13 cellular contexts compared by ENCODE assay signal in genomic region chr17:5582177-5582885, GRCh38. TPM values are rescaled to one million over a fixed set of nuclear protein-coding genes. Genes with fewer than 3 reads are reported as not detected.
DNase-seq lines count a peak whose midpoint lies in the region; ATAC-seq and TF ChIP-seq lines count a peak whose summit lies in the region.
"Had no signal": no experiment of that assay in that cellular context is flagged by ENCODE, and none has a peak within 500 bp of the region (broad histone marks: within the 10 kb centered on the region; RNA-seq: fewer than 3 reads in every experiment).

No MANE protein-coding gene starts in this region.

- H3K27ac ChIP-seq in subcutaneous abdominal adipose tissue (ENCODE audit: low read depth, low read length) (no peak overlapping the region), prostate gland (no peak overlapping the region)
- H3K27ac ChIP-seq: ovary, SJCRH30 had no signal

- no peak for DNase-seq in activated naive CD4-positive, alpha-beta T cell (lab: John Stamatoyannopoulos, UW)
- no peak for DNase-seq in activated naive CD4-positive, alpha-beta T cell treated with anti-CD3 and anti-CD28 coated beads, Interleukin-2, amount 50 U/mL, for 72 hours (ENCODE audit: low spot score in 2 of 2)
- DNase-seq in immature natural killer cell (peak in 1 of 3 donors; percentile 13), prostate gland (ENCODE audit: low spot score) (no peak), HuH-7 (ENCODE audit: low spot score) (no peak)
- DNase-seq: BE2C, GDM1, NCI-H2081, ovary, SJCRH30 had no signal

- peaks cover 29% of the 10 kb centered on the region for H3K36me3 Mint-ChIP-seq in activated naive CD4-positive, alpha-beta T cell treated with anti-CD3 and anti-CD28 coated beads, Interleukin-2, amount 50 U/mL, for 24 hours
- H3K36me3 Mint-ChIP-seq in activated naive CD4-positive, alpha-beta T cell treated with anti-CD3 and anti-CD28 coated beads, Interleukin-2, amount 50 U/mL, for 72 hours = peaks cover 13 to 41% of the 10 kb centered on the region in 2 donors
- peaks cover 21 to 38% (median 21%) of the 10 kb centered on the region in 3 donors for H3K36me3 Mint-ChIP-seq in immature natural killer cell

- H3K27me3 Mint-ChIP-seq in activated naive CD4-positive, alpha-beta T cell treated with anti-CD3 and anti-CD28 coated beads, Interleukin-2, amount 50 U/mL, for 24 hours = no peaks in the 10 kb centered on the region
- peaks cover 2 to 4% (median 3%) of the 10 kb centered on the region in 3 donors for H3K27me3 Mint-ChIP-seq in immature natural killer cell (ENCODE audit: low read depth in 3 of 3)

- H3K4me3 Mint-ChIP-seq in activated naive CD4-positive, alpha-beta T cell treated with anti-CD3 and anti-CD28 coated beads, Interleukin-2, amount 50 U/mL, for 24 hours = peak overlapping the region; percentile 93
- peak overlapping the region; percentile 93 to 99 (median 97) for H3K4me3 Mint-ChIP-seq in immature natural killer cell

- 84% methylated on average over 9 of the region's 9 CpGs for WGBS in prostate gland

- TF ChIP-seq POLR2A in prostate gland (IDR thresholded peaks at IDR 0.05) = no peak

- no peaks in the 10 kb centered on the region for H3K9me3 Mint-ChIP-seq in activated naive CD4-positive, alpha-beta T cell treated with anti-CD3 and anti-CD28 coated beads, Interleukin-2, amount 50 U/mL, for 24 hours
- peaks cover 0 to 5% of the 10 kb centered on the region in 2 donors for H3K9me3 Mint-ChIP-seq in activated naive CD4-positive, alpha-beta T cell treated with anti-CD3 and anti-CD28 coated beads, Interleukin-2, amount 50 U/mL, for 72 hours
- no peaks in the 10 kb centered on the region for H3K9me3 Mint-ChIP-seq in immature natural killer cell

- H3K4me3 ChIP-seq in subcutaneous abdominal adipose tissue (ENCODE audit: low read depth in 1 of 5, low read length in 5 of 5) (peak overlapping the region in 3 of 5 donors; percentile 75 to 93 (median 92)), prostate gland (no peak overlapping the region)
- H3K4me3 ChIP-seq: ovary, SJCRH30 had no signal

- H3K9ac ChIP-seq in subcutaneous abdominal adipose tissue (ENCODE audit: low read length in 5 of 5) = peak overlapping the region in 2 of 5 donors; percentile 86 to 96

- H3K4me1 Mint-ChIP-seq in activated naive CD4-positive, alpha-beta T cell treated with anti-CD3 and anti-CD28 coated beads, Interleukin-2, amount 50 U/mL, for 24 hours = peaks cover 73% of the 10 kb centered on the region
- H3K4me1 Mint-ChIP-seq in immature natural killer cell = peaks cover 78 to 86% of the 10 kb centered on the region in 2 donors

- no peak for ATAC-seq in activated naive CD4-positive, alpha-beta T cell treated with anti-CD3 and anti-CD28 coated beads, Interleukin-2, amount 50 U/mL, for 72 hours
- ATAC-seq in HG03521 (IDR thresholded peaks at IDR 0.05; ENCODE audit: unreplicated experiment) = no peak

- peaks cover 5 to 24% (median 15%) of the 10 kb centered on the region in 5 donors for H3K36me3 ChIP-seq in subcutaneous abdominal adipose tissue (ENCODE audit: control insufficient read depth in 5 of 5, insufficient read depth in 5 of 5, low read length in 5 of 5)
- H3K36me3 ChIP-seq in prostate gland = no peaks in the 10 kb centered on the region
- H3K36me3 ChIP-seq: BE2C, ovary, SJCRH30 had no signal

- intact Hi-C loops in prostate gland (cut with DNase I) = no loop called here

- H3K27ac Mint-ChIP-seq in activated naive CD4-positive, alpha-beta T cell treated with anti-CD3 and anti-CD28 coated beads, Interleukin-2, amount 50 U/mL, for 24 hours = peak overlapping the region; percentile 76
- peak overlapping the region; percentile 8 to 98 for H3K27ac Mint-ChIP-seq in activated naive CD4-positive, alpha-beta T cell treated with anti-CD3 and anti-CD28 coated beads, Interleukin-2, amount 50 U/mL, for 72 hours
- peak overlapping the region; percentile 92 to 99 (median 96) for H3K27ac Mint-ChIP-seq in immature natural killer cell

- H3K9me3 ChIP-seq in subcutaneous abdominal adipose tissue (ENCODE audit: control insufficient read depth in 5 of 5, low read length in 5 of 5) (no peaks in the 10 kb centered on the region), prostate gland (no peaks in the 10 kb centered on the region)
- H3K9me3 ChIP-seq: BE2C, ovary, SJCRH30 had no signal

- H3K4me1 ChIP-seq in subcutaneous abdominal adipose tissue (ENCODE audit: control insufficient read depth in 5 of 5, insufficient read depth in 5 of 5, low read length in 5 of 5) = peaks cover 7 to 65% (median 43%) of the 10 kb centered on the region in 5 donors
- H3K4me1 ChIP-seq in prostate gland (replicated peaks) = no peaks in the 10 kb centered on the region
- H3K4me1 ChIP-seq: BE2C had no signal

- TF ChIP-seq CTCF in prostate gland (IDR thresholded peaks at IDR 0.05) = no peak

- H3K27me3 ChIP-seq in subcutaneous abdominal adipose tissue (ENCODE audit: control insufficient read depth in 5 of 5, insufficient read depth in 4 of 5, low read length in 5 of 5) = no peaks in the 10 kb centered on the region
- no peaks in the 10 kb centered on the region for H3K27me3 ChIP-seq in prostate gland (replicated peaks; ENCODE audit: insufficient read depth)
- H3K27me3 ChIP-seq: BE2C, ovary, SJCRH30 had no signal

RNA-seq across cellular contexts. Expression of gene NLRP1, which starts 2.0 kb away (rescaled TPM):
- total RNA-seq in activated naive CD4-positive, alpha-beta T cell treated with anti-CD3 and anti-CD28 coated beads, Interleukin-2, amount 50 U/mL, for 72 hours = 10 to 100 TPM; 47.0 to 55.1 TPM
- 10 to 100 TPM in 2 of 3 donors, 1 to 10 TPM in 1; 7.9 to 31.7 (median 10.5) TPM for polyA plus RNA-seq in immature natural killer cell
- total RNA-seq in prostate gland = 10 to 100 TPM; 10.7 to 29.9 TPM

Comparison
In these comparisons a context has a peak if more than half of its experiments do, and no peak if none do; other contexts are left out.
1. H3K4me3 ChIP-seq: peak in subcutaneous abdominal adipose tissue (3 of 5); none in prostate gland (0 of 2).
2. Peak in every context shown above with its lines, with median percentiles within 50 percentile points of each other: H3K27ac Mint-ChIP-seq.